Comparison of ENCODE assay signal across 30 cellular contexts in genomic region chr17:71799657-71800056, GRCh38.
"Had no signal": no experiment of that assay in that cellular context is flagged by ENCODE, and none has a peak within 500 bp of the region (broad histone marks: within the 10 kb centered on the region; RNA-seq: fewer than 3 reads in every experiment).

No MANE protein-coding gene starts in this region.

- H3K27me3 Mint-ChIP-seq: naive B cell; stimulated activated naive B cell treated with anti-CD40 and anti-IgM and Interleukin-4, amounts not matched to agents 10 μg/mL and 1 μg/mL and 100 μg/mL, for 72 hours had no signal

- H3K4me1 ChIP-seq: heart left ventricle, left lung, lower lobe of right lung, prostate gland, right lobe of liver, testis, thyroid gland, transverse colon, upper lobe of left lung had no signal

- H3K4me1 Mint-ChIP-seq: immature natural killer cell; naive B cell; natural killer cell; stimulated activated naive B cell treated with anti-CD40 and anti-IgM and Interleukin-4, amounts not matched to agents 10 μg/mL and 1 μg/mL and 100 μg/mL, for 72 hours had no signal

- H3K27ac ChIP-seq: heart left ventricle, left lung, lower lobe of right lung, ovary, prostate gland, right lobe of liver, stomach, testis, thyroid gland, transverse colon, upper lobe of left lung had no signal

- H3K27ac Mint-ChIP-seq: immature natural killer cell; naive B cell; natural killer cell; nephron progenitor cell; stimulated activated naive B cell treated with anti-CD40 and anti-IgM and Interleukin-4, amounts not matched to agents 10 μg/mL and 1 μg/mL and 100 μg/mL, for 72 hours had no signal

- FAIRE-seq: islet of Langerhans had no signal

- DNase-seq: glutamatergic neuron; heart left ventricle; hypothalamus; immature natural killer cell; kidney glomerular epithelial cell; left colon; left lung; lower lobe of right lung; mammary epithelial cell; mesenchymal stem cell; naive B cell; natural killer cell; nephron progenitor cell; ovary; posterior cingulate gyrus; retina; right lobe of liver; stimulated activated CD4-positive, alpha-beta T cell treated with anti-CD3 and anti-CD28 coated beads, Interleukin-12 subunit alpha, Interleukin-12 subunit beta, amount 100 ng/mL, for 4 hours; stimulated activated CD4-positive, alpha-beta T cell treated with anti-CD3 and anti-CD28 coated beads, Interleukin-15, amount 100 ng/mL, for 24 hours; stimulated activated CD4-positive, alpha-beta T cell treated with anti-CD3 and anti-CD28 coated beads, Interleukin-2, amount 100 ng/mL, for 24 hours; stimulated activated CD4-positive, alpha-beta T cell treated with anti-CD3 and anti-CD28 coated beads, Interleukin-4, amount 100 ng/mL, for 1 hour; stimulated activated naive B cell treated with anti-CD40 and anti-IgM and Interleukin-4, amounts not matched to agents 10 μg/mL and 1 μg/mL and 100 μg/mL, for 72 hours; stimulated activated naive CD8-positive, alpha-beta T cell treated with anti-CD3 and anti-CD28 coated beads, Interleukin-15, Interleukin-2, amounts not matched to agents 100 U/mL and 50 U/mL, for 24 hours; stomach; testis; thyroid gland; transverse colon; upper lobe of left lung had no signal

- H3K4me3 ChIP-seq: heart left ventricle, left lung, lower lobe of right lung, ovary, prostate gland, right lobe of liver, stomach, testis, thyroid gland, transverse colon, upper lobe of left lung had no signal

- H3K36me3 ChIP-seq: heart left ventricle, left lung, lower lobe of right lung, ovary, prostate gland, right lobe of liver, stomach, thyroid gland, transverse colon, upper lobe of left lung had no signal

- H3K36me3 Mint-ChIP-seq: immature natural killer cell; naive B cell; natural killer cell; stimulated activated naive B cell treated with anti-CD40 and anti-IgM and Interleukin-4, amounts not matched to agents 10 μg/mL and 1 μg/mL and 100 μg/mL, for 72 hours had no signal

- H3K9me3 ChIP-seq: heart left ventricle, left lung, lower lobe of right lung, ovary, prostate gland, right lobe of liver, stomach, testis, thyroid gland, transverse colon, upper lobe of left lung had no signal

- H3K4me3 Mint-ChIP-seq: immature natural killer cell; naive B cell; natural killer cell; nephron progenitor cell; stimulated activated naive B cell treated with anti-CD40 and anti-IgM and Interleukin-4, amounts not matched to agents 10 μg/mL and 1 μg/mL and 100 μg/mL, for 72 hours had no signal

- H3K27me3 ChIP-seq: left lung, ovary, right lobe of liver, stomach, testis, thyroid gland, transverse colon, upper lobe of left lung had no signal
